In the genomic region with DNA sequence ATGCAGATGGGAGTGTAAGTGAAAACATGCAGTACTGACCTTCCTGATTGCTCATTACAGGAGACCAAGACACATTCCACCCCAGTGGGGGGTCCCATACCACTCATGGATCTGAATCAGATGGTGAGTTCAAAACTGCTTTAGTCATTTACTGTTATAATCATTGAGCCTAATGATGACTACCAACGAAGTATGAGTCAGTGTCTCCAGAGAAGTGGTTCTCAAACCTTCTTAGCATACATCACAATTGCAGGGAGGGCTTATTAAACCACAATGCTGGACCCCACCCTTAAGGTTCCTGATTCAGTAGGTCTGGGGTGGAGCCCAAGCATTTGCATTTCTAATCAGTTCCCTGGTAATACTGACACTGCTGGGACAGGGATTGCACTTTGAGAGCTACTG, we compare ENCODE assay signal across 1 cellular context.
A peak's percentile ranks its signal among the peaks of the same experiment; 100 is the strongest.
TF ChIP-seq lines count a peak whose summit lies in the region.

No MANE protein-coding gene starts in this region.

TF ChIP-seq in SK-N-SH, 30 proteins besides CTCF, POLR2A, EP300 and RAD21 (continued from another document):
- TF ChIP-seq GATA2 (CRISPR knock-in tag; IDR thresholded peaks at IDR 0.05) (no peak), RFX5 (IDR thresholded peaks at IDR 0.05; ENCODE audit: low read length) (no peak), RCOR1 (IDR thresholded peaks at IDR 0.05; ENCODE audit: low read length) (no peak), TAF1 (IDR thresholded peaks at IDR 0.05; ENCODE audit: borderline replicate concordance, low read depth, low read length) (no peak), EZH2phosphoT487 (IDR thresholded peaks at IDR 0.05; ENCODE audit: borderline replicate concordance, low read depth) (no peak), PBX3 (IDR thresholded peaks at IDR 0.05) (peak; percentile 85), CHD2 (IDR thresholded peaks at IDR 0.05; ENCODE audit: low read length, partially characterized antibody) (no peak), RXRA (IDR thresholded peaks at IDR 0.05; ENCODE audit: borderline replicate concordance, low read depth) (peak; percentile 89), NRF1 (IDR thresholded peaks at IDR 0.05; ENCODE audit: low read depth, low read length) (no peak), TEAD4 (IDR thresholded peaks at IDR 0.05; ENCODE audit: borderline replicate concordance, insufficient read depth) (peak; percentile 73; the same call in 1 of the 2 replicates), GABPA (IDR thresholded peaks at IDR 0.05; ENCODE audit: low read depth) (no peak)
- TF ChIP-seq, protein P1, sequence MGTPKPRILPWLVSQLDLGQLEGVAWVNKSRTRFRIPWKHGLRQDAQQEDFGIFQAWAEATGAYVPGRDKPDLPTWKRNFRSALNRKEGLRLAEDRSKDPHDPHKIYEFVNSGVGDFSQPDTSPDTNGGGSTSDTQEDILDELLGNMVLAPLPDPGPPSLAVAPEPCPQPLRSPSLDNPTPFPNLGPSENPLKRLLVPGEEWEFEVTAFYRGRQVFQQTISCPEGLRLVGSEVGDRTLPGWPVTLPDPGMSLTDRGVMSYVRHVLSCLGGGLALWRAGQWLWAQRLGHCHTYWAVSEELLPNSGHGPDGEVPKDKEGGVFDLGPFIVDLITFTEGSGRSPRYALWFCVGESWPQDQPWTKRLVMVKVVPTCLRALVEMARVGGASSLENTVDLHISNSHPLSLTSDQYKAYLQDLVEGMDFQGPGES (IDR thresholded peaks at IDR 0.05; ENCODE audit: low read depth, low read length): no peak
- TF ChIP-seq, protein P2, sequence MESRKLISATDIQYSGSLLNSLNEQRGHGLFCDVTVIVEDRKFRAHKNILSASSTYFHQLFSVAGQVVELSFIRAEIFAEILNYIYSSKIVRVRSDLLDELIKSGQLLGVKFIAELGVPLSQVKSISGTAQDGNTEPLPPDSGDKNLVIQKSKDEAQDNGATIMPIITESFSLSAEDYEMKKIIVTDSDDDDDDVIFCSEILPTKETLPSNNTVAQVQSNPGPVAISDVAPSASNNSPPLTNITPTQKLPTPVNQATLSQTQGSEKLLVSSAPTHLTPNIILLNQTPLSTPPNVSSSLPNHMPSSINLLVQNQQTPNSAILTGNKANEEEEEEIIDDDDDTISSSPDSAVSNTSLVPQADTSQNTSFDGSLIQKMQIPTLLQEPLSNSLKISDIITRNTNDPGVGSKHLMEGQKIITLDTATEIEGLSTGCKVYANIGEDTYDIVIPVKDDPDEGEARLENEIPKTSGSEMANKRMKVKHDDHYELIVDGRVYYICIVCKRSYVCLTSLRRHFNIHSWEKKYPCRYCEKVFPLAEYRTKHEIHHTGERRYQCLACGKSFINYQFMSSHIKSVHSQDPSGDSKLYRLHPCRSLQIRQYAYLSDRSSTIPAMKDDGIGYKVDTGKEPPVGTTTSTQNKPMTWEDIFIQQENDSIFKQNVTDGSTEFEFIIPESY (IDR thresholded peaks at IDR 0.05; ENCODE audit: borderline replicate concordance, low read depth): peak; percentile 59; the same call in 1 of the 2 replicates
TF ChIP-seq in SK-N-SH: peak in this region for 12.
